ENCODE assay signal across 1 cellular context in the genomic region with DNA sequence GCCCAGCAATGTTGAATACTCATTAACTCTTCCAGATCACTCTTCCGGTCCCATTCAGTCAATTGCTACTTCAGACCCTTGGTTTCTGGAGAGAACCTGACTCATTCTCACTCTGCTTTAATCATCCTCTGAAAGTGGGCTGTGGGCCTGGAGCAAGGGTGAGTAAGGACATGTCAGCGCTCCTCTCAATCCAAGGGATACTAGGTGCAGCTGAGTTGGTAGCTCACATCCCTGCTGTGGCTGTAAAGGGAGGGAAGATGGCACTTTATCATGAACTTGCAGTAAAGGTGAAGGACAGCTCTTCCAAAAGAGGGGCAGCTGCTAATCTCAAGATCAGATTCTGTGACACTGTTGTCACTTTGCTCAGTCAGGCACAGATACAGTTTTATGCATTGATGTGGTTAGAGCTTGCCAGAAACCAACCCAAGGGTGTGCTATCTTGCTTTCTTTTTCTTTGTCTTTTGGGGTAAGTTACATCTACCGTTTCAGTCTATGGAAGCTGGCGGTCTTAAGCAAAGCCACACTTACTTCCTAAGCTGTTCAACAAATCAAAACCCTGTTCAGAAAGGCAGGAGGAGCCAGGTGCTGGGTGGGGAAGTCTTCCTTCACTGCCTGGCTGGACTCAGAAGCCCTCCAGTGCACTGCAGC.
TF ChIP-seq lines count a peak whose summit lies in the region.

No MANE protein-coding gene starts in this region.

TF ChIP-seq in SK-N-SH, 30 proteins besides CTCF, POLR2A, EP300 and RAD21 (continued from another document):
- TF ChIP-seq, protein P1, sequence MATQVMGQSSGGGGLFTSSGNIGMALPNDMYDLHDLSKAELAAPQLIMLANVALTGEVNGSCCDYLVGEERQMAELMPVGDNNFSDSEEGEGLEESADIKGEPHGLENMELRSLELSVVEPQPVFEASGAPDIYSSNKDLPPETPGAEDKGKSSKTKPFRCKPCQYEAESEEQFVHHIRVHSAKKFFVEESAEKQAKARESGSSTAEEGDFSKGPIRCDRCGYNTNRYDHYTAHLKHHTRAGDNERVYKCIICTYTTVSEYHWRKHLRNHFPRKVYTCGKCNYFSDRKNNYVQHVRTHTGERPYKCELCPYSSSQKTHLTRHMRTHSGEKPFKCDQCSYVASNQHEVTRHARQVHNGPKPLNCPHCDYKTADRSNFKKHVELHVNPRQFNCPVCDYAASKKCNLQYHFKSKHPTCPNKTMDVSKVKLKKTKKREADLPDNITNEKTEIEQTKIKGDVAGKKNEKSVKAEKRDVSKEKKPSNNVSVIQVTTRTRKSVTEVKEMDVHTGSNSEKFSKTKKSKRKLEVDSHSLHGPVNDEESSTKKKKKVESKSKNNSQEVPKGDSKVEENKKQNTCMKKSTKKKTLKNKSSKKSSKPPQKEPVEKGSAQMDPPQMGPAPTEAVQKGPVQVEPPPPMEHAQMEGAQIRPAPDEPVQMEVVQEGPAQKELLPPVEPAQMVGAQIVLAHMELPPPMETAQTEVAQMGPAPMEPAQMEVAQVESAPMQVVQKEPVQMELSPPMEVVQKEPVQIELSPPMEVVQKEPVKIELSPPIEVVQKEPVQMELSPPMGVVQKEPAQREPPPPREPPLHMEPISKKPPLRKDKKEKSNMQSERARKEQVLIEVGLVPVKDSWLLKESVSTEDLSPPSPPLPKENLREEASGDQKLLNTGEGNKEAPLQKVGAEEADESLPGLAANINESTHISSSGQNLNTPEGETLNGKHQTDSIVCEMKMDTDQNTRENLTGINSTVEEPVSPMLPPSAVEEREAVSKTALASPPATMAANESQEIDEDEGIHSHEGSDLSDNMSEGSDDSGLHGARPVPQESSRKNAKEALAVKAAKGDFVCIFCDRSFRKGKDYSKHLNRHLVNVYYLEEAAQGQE (IDR thresholded peaks at IDR 0.05; ENCODE audit: low read depth, low read length), result no peak
- no peak for TF ChIP-seq FOXM1 (IDR thresholded peaks at IDR 0.05; ENCODE audit: low read depth)
TF ChIP-seq in SK-N-SH: peak in this region for 0.
